13 cellular contexts compared by ENCODE assay signal in the genomic region with DNA sequence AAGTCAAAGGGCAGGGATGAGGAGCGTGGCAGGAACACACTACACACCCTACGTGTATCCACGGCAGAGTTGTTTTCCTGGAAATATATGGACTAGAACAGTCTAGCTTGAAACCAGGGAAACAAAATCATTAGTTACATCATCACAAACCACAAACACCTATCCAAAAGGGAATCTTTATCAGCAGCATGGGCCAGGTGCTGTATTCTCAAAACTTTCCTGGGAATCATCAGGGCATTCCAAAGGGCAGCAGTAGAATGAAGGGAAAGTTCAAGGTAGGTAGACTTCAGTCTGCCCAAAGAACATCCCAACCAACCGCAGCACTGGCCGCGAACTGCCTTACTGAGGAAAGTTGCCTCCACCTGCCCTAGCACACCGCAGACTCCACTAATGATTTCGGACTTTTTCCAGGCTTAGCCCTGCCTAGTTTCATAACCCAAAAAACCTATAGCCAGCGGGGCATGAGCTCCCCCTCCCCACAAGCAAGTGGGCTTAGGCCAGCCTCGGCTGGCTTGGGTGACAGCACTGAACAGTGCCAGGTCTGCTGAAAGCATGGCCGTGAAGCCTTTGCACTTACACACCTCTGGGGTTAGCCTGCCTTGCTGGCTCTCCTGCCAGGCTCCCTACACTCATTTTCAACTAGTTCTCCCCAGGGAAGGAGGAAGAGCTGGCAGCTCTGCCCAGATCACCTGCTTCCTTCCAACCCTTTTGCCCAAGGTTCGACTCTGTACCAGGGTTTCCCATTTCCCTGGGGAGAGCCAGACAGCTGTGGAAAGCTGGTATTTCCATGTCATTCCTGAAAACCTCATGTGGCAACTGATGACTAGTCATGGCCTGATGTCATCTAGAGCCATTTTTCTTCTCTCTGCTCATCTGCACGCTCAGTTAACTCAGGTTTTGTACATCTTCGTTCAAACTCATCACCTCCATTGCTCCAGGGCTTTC.
A peak's percentile ranks its signal among the peaks of the same experiment; 100 is the strongest.
DNase-seq lines count a peak whose midpoint lies in the region; ATAC-seq, FAIRE-seq and TF ChIP-seq lines count a peak whose summit lies in the region.
"Had no signal": no experiment of that assay in that cellular context is flagged by ENCODE, and none has a peak within 500 bp of the region (broad histone marks: within the 10 kb centered on the region; RNA-seq: fewer than 3 reads in every experiment).

No MANE protein-coding gene starts in this region.

- no peak overlapping the region for H3K14ac ChIP-seq in IMR-90 (replicated peaks; ENCODE audit: low read depth, low read length)

- no peak overlapping the region for H3K56ac ChIP-seq in IMR-90 (ENCODE audit: extremely low read depth, insufficient read depth, low read length)

- dilution Hi-C loops in IMR-90 (cut with HindIII; ENCODE audit: low sequenced_read_pairs, unreplicated experiment) = no loop called here

- no peaks in the 10 kb centered on the region for H3K9me1 ChIP-seq in IMR-90 (ENCODE audit: insufficient read depth, low read length)

- in situ Hi-C loops in Caki2 (cut with HindIII; ENCODE audit: low pct_unique_long_range_greater_than_20kb, low sequenced_read_pairs) = no loop called here
- in situ Hi-C loops in IMR-90 (cut with MboI; ENCODE audit: low sequenced_read_pairs) = no loop called here

- H3K4ac ChIP-seq in IMR-90 (ENCODE audit: low read depth, low read length) = no peak overlapping the region

- no peak overlapping the region for H4K8ac ChIP-seq in IMR-90 (ENCODE audit: low read depth in 2 of 2, low read length in 2 of 2)

- H2BK15ac ChIP-seq in IMR-90 (ENCODE audit: low read depth, low read length) = no peak overlapping the region

- FAIRE-seq in GM19239 (lab: Jason Lieb, UNC) = no peak
- FAIRE-seq: endothelial cell of umbilical vein had no signal

- H3K9me3 ChIP-seq in IMR-90 (ENCODE audit: control insufficient read depth, insufficient read depth, low read length) = no peaks in the 10 kb centered on the region

- peak; percentile 24; the same call in 1 of the 2 replicates for ATAC-seq in IMR-90 (ENCODE audit: low read depth)
- no peak for ATAC-seq in GM19397 (IDR thresholded peaks at IDR 0.05; ENCODE audit: unreplicated experiment)
- ATAC-seq: stimulated activated naive CD8-positive, alpha-beta T cell treated with anti-CD3 and anti-CD28 coated beads, Interleukin-15, Interleukin-2, amounts not matched to agents 100 U/mL and 50 U/mL, for 24 hours had no signal

- H2AFZ ChIP-seq in IMR-90 (replicated peaks; ENCODE audit: low read length, poor library complexity) = no peak overlapping the region

- no peak for TF ChIP-seq RAD21 in IMR-90 (IDR thresholded peaks at IDR 0.05; ENCODE audit: low read length)

- TF ChIP-seq POLR2A in IMR-90 (IDR thresholded peaks at IDR 0.05; ENCODE audit: low read depth, low read length) = no peak

- no peak for TF ChIP-seq CTCF in IMR-90 (conservative IDR thresholded peaks at IDR 0.05; ENCODE audit: low read depth, low read length)

- H3K9ac ChIP-seq in IMR-90 (ENCODE audit: low read depth, low read length) = no peak overlapping the region

- H4K91ac ChIP-seq in IMR-90 (ENCODE audit: insufficient read depth, low read depth, low read length) = no peak overlapping the region

- 40% methylated on average over 2 of the region's 14 CpGs; no CpG with 5 or more reads in 1 of the 2 experiments for WGBS in IMR-90 (ENCODE audit: extremely low coverage in 2 of 2, insufficient read length in 1 of 2), 2 experiments

- no peaks in the 10 kb centered on the region for H4K20me1 ChIP-seq in IMR-90 (ENCODE audit: insufficient read depth, low read length)

- intact Hi-C loops in IMR-90 (cut with micrococcal nuclease) = no loop called here

- H3K27me3 ChIP-seq in IMR-90 (ENCODE audit: control insufficient read depth, insufficient read depth, low read length) = no peaks in the 10 kb centered on the region

- H2BK5ac ChIP-seq in IMR-90 (ENCODE audit: low read depth, low read length, poor library complexity, severe bottlenecking) = no peak overlapping the region

- BruUV-seq in IMR-90 (replicated peaks; lab: Mats Ljungman, UMichigan) = no TSS peak

- DNase-seq in Caki2 (ENCODE audit: low read depth) (peak; percentile 30), IMR-90 (peak; percentile 19), astrocyte of the hippocampus (ENCODE audit: low read depth, low spot score) (peak; percentile 27), kidney glomerular epithelial cell (lab: John Stamatoyannopoulos, UW) (peak; percentile 19), GM19239 (ENCODE audit: insufficient read length, low spot score) (no peak), substantia nigra (lab: John Stamatoyannopoulos, UW) (no peak)
- DNase-seq in activated CD4-positive, alpha-beta T cell treated with anti-CD3 and anti-CD28 coated beads for 4 hours = no peak
- DNase-seq: activated CD4-positive, alpha-beta T cell treated with anti-CD3 and anti-CD28 coated beads, Interleukin-2, amount 10 ng/mL, durations not matched to agents 24 days and 14 days; CD4-positive, CD25-positive, alpha-beta regulatory T cell; stimulated activated CD4-positive, alpha-beta T cell treated with anti-CD3 and anti-CD28 coated beads, Interleukin-4, amount 100 ng/mL, for 24 hours; stimulated activated naive CD8-positive, alpha-beta T cell treated with anti-CD3 and anti-CD28 coated beads, Interleukin-15, Interleukin-2, amounts not matched to agents 100 U/mL and 50 U/mL, for 24 hours had no signal

- POLR2A ChIA-PET in IMR-90 (lab: Charles Lee; ENCODE audit: unreplicated experiment) = no interaction called here

- peak overlapping the region; percentile 71 for H2AK9ac ChIP-seq in IMR-90 (replicated peaks; ENCODE audit: low read depth, low read length, poor library complexity)

- no peaks in the 10 kb centered on the region for H3K36me3 ChIP-seq in IMR-90 (ENCODE audit: control insufficient read depth, insufficient read depth, low read length)

- H4K5ac ChIP-seq in IMR-90 (ENCODE audit: low read depth, low read length) = no peak overlapping the region

- H3K4me2 ChIP-seq in IMR-90 (ENCODE audit: low read depth, low read length) = no peak overlapping the region

- H3K18ac ChIP-seq in IMR-90 (ENCODE audit: low read depth, low read length) = no peak overlapping the region

- CTCF ChIA-PET in IMR-90 (lab: Yijun Ruan, JAX) = no interaction called here

- no peak overlapping the region for H3K4me3 ChIP-seq in IMR-90 (ENCODE audit: insufficient read depth, low read depth, low read length)

- no peak overlapping the region for H3K23ac ChIP-seq in IMR-90 (ENCODE audit: low read depth, low read length)

- H3K79me1 ChIP-seq in IMR-90 (ENCODE audit: low read depth in 1 of 2, low read length in 2 of 2) = no peaks in the 10 kb centered on the region

- no peak overlapping the region for H2AK5ac ChIP-seq in IMR-90 (ENCODE audit: low read depth, low read length)

- no peak overlapping the region for H2BK120ac ChIP-seq in IMR-90 (ENCODE audit: low read depth, low read length)

- no peak overlapping the region for H2BK20ac ChIP-seq in IMR-90 (ENCODE audit: low read depth, low read length)

- H3K27ac ChIP-seq in IMR-90 (ENCODE audit: insufficient read depth, low read length) = no peak overlapping the region
- no peak overlapping the region for H3K27ac ChIP-seq in substantia nigra (ENCODE audit: low read depth, low read length, poor library complexity, severe bottlenecking)

- peaks cover 5% of the 10 kb centered on the region; the same call in 1 of the 2 replicates for H3K4me1 ChIP-seq in IMR-90 (ENCODE audit: control insufficient read depth, insufficient read depth, low read length)

TF ChIP-seq in IMR-90, 13 proteins besides CTCF, POLR2A, EP300 and RAD21:
- TF ChIP-seq BHLHE40 (IDR thresholded peaks at IDR 0.05; ENCODE audit: low read depth, low read length) (no peak), RFX5 (IDR thresholded peaks at IDR 0.05; ENCODE audit: low read depth, low read length) (peak; percentile 56; the same call in 1 of the 2 replicates), ELK1 (IDR thresholded peaks at IDR 0.05; ENCODE audit: borderline replicate concordance, low read depth, low read length) (no peak)

Comparison
In these comparisons a context has a peak if more than half of its experiments do, and no peak if none do; other contexts are left out.
1. DNase-seq: peak in Caki2 (single experiment), IMR-90 (single experiment), astrocyte of the hippocampus (single experiment) and kidney glomerular epithelial cell (single experiment); none in GM19239 (single experiment), substantia nigra (0 of 49) and activated CD4-positive, alpha-beta T cell treated with anti-CD3 and anti-CD28 coated beads for 4 hours (0 of 2).